Comparison of ENCODE assay signal across 9 cellular contexts in the genomic region with DNA sequence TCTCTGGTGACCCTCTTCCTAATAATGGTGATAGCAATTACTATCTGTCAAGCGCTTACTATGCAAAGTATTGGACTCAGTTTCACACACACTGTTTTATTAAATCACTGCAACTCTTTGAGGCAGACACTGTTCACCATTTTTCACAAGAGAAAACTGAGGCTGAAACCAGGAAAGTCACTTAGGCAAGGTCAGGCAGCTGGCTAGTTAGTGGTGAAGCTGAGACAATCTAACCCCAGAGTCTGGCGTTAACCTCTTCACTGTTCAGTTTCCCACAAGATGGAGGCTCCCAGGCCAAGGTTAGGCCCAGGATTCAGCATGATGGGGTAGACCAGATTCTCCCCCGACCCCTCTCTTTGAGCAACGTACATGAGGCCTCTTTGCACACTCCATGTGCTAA. TPM values are rescaled to one million over a fixed set of nuclear protein-coding genes. Genes with fewer than 3 reads are reported as not detected.
"Had no signal": no experiment of that assay in that cellular context is flagged by ENCODE, and none has a peak within 500 bp of the region (broad histone marks: within the 10 kb centered on the region; RNA-seq: fewer than 3 reads in every experiment).

No MANE protein-coding gene starts in this region.

- H3K9ac ChIP-seq: GM23248 had no signal

- H3K4me3 ChIP-seq: GM23248 had no signal

- DNase-seq: GM23248, H9, HCEC 1CT, HFFc6, KBM-7 had no signal

- H3K27ac ChIP-seq: GM23248, HL-60 had no signal

- H2AFZ ChIP-seq: GM23248 had no signal

- ATAC-seq: HepG2 had no signal

RNA-seq across cellular contexts. Expression of gene GJA8, which starts 4.8 kb away (rescaled TPM):
- total RNA-seq: GM23248, H1, H9, HepG2, HFFc6, HT1080 had no signal
